Comparison of ENCODE assay signal across 19 cellular contexts in the genomic region with DNA sequence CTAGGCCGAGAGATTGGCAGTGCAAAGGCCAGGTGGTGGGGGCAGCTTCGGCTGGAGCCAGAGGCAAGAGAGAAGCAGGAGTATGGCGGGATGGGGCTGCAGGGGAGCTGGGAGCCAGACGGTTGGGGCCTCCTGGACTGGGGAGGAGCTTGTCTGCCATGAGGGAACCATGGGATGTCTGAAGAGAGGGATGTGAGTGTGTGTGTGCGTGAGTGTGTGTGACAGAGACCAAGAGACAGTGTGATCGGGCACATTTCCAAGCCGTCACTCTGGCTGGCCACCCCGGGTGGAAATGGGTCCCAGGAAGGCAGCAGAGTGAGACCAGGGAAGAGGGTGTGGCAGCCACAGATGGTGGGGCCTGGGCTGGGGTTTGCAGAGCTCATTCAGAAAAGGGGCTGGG. TPM values are rescaled to one million over a fixed set of nuclear protein-coding genes. Genes with fewer than 3 reads are reported as not detected.
"Had no signal": no experiment of that assay in that cellular context is flagged by ENCODE, and none has a peak within 500 bp of the region (broad histone marks: within the 10 kb centered on the region; RNA-seq: fewer than 3 reads in every experiment).

No MANE protein-coding gene starts in this region.

- H3K36me3 Mint-ChIP-seq: activated CD8-positive, alpha-beta memory T cell treated with anti-CD3 and anti-CD28 coated beads, Interleukin-2, amount 10 ng/mL, durations not matched to agents 7 days and 5 days had no signal

- DNase-seq: activated CD4-positive, alpha-beta memory T cell treated with anti-CD3 and anti-CD28 coated beads, Interleukin-2, amount 10 ng/mL, durations not matched to agents 7 days and 5 days; activated CD4-positive, alpha-beta T cell treated with anti-CD3 and anti-CD28 coated beads for 48 hours; activated CD4-positive, CD25-positive, alpha-beta regulatory T cell; activated CD8-positive, alpha-beta memory T cell treated with anti-CD3 and anti-CD28 coated beads, Interleukin-2, amount 10 ng/mL, durations not matched to agents 7 days and 5 days; activated naive CD4-positive, alpha-beta T cell treated with anti-CD3 and anti-CD28 coated beads for 36 hours; brain microvascular endothelial cell; cerebellar nuclear complex; effector CD8-positive, alpha-beta T cell; gastrocnemius medialis; left lung; T1000; trophoblast cell had no signal

- H3K9me3 Mint-ChIP-seq: activated CD4-positive, alpha-beta memory T cell treated with anti-CD3 and anti-CD28 coated beads, Interleukin-2, amount 10 ng/mL, durations not matched to agents 7 days and 5 days; activated naive CD4-positive, alpha-beta T cell treated with anti-CD3 and anti-CD28 coated beads for 36 hours; activated T-helper 17 cell treated with anti-CD3 and anti-CD28 coated beads, Interleukin-2, amount 50 U/mL, for 72 hours; stimulated activated naive CD8-positive, alpha-beta T cell treated with anti-CD3 and anti-CD28 coated beads, Interleukin-15, Interleukin-2, amounts not matched to agents 100 ng/mL and 50 ng/mL, for 24 hours had no signal

- H3K4me3 Mint-ChIP-seq: activated CD4-positive, alpha-beta memory T cell treated with anti-CD3 and anti-CD28 coated beads, Interleukin-2, amount 10 ng/mL, durations not matched to agents 7 days and 5 days; activated CD8-positive, alpha-beta memory T cell treated with anti-CD3 and anti-CD28 coated beads, Interleukin-2, amount 10 ng/mL, durations not matched to agents 7 days and 5 days; activated naive CD4-positive, alpha-beta T cell treated with anti-CD3 and anti-CD28 coated beads for 36 hours; activated T-helper 17 cell treated with anti-CD3 and anti-CD28 coated beads, Interleukin-2, amount 50 U/mL, for 72 hours; stimulated activated naive CD8-positive, alpha-beta T cell treated with anti-CD3 and anti-CD28 coated beads, Interleukin-15, Interleukin-2, amounts not matched to agents 100 ng/mL and 50 ng/mL, for 24 hours had no signal

- ATAC-seq: activated CD8-positive, alpha-beta memory T cell treated with anti-CD3 and anti-CD28 coated beads, Interleukin-2, amount 10 ng/mL, durations not matched to agents 7 days and 5 days; activated T-helper 17 cell treated with anti-CD3 and anti-CD28 coated beads, Interleukin-2, amount 50 U/mL, for 72 hours; esophagus mucosa; gastrocnemius medialis; left lung had no signal

- H3K27ac Mint-ChIP-seq: activated CD4-positive, alpha-beta memory T cell treated with anti-CD3 and anti-CD28 coated beads, Interleukin-2, amount 10 ng/mL, durations not matched to agents 7 days and 5 days; activated CD8-positive, alpha-beta memory T cell treated with anti-CD3 and anti-CD28 coated beads, Interleukin-2, amount 10 ng/mL, durations not matched to agents 7 days and 5 days; activated naive CD4-positive, alpha-beta T cell treated with anti-CD3 and anti-CD28 coated beads for 36 hours; activated T-helper 17 cell treated with anti-CD3 and anti-CD28 coated beads, Interleukin-2, amount 50 U/mL, for 72 hours; progenitor cell of endocrine pancreas; stimulated activated naive CD8-positive, alpha-beta T cell treated with anti-CD3 and anti-CD28 coated beads, Interleukin-15, Interleukin-2, amounts not matched to agents 100 ng/mL and 50 ng/mL, for 24 hours had no signal

- H3K27me3 ChIP-seq: brain microvascular endothelial cell, vagina had no signal

- H3K4me3 ChIP-seq: gastrocnemius medialis, left lung, suprapubic skin, vagina had no signal

- H3K4me1 ChIP-seq: gastrocnemius medialis, left lung, suprapubic skin, vagina had no signal

- H3K9me3 ChIP-seq: gastrocnemius medialis, left lung, suprapubic skin, vagina had no signal

- H3K27ac ChIP-seq: brain microvascular endothelial cell, gastrocnemius medialis, left lung, suprapubic skin, vagina had no signal

- H3K4me1 Mint-ChIP-seq: activated CD4-positive, alpha-beta memory T cell treated with anti-CD3 and anti-CD28 coated beads, Interleukin-2, amount 10 ng/mL, durations not matched to agents 7 days and 5 days; activated CD8-positive, alpha-beta memory T cell treated with anti-CD3 and anti-CD28 coated beads, Interleukin-2, amount 10 ng/mL, durations not matched to agents 7 days and 5 days; activated T-helper 17 cell treated with anti-CD3 and anti-CD28 coated beads, Interleukin-2, amount 50 U/mL, for 72 hours had no signal

- FAIRE-seq: keratinocyte had no signal

- H3K36me3 ChIP-seq: brain microvascular endothelial cell, gastrocnemius medialis, left lung, suprapubic skin, vagina had no signal

RNA-seq across cellular contexts. Expression of gene PHACTR3, which starts 13.8 kb away (rescaled TPM):
- total RNA-seq: activated CD4-positive, alpha-beta memory T cell treated with anti-CD3 and anti-CD28 coated beads, Interleukin-2, amount 10 ng/mL, durations not matched to agents 7 days and 5 days; activated CD8-positive, alpha-beta memory T cell treated with anti-CD3 and anti-CD28 coated beads, Interleukin-2, amount 10 ng/mL, durations not matched to agents 7 days and 5 days; activated naive CD4-positive, alpha-beta T cell treated with anti-CD3 and anti-CD28 coated beads for 36 hours; activated T-helper 17 cell treated with anti-CD3 and anti-CD28 coated beads, Interleukin-2, amount 50 U/mL, for 72 hours; esophagus mucosa had no signal
